In genomic region chr1:232726048-232726779, GRCh38 we compare ENCODE assay signal across 15 cellular contexts.
A peak's percentile ranks its signal among the peaks of the same experiment; 100 is the strongest.
DNase-seq lines count a peak whose midpoint lies in the region; FAIRE-seq and TF ChIP-seq lines count a peak whose summit lies in the region.
"Had no signal": no experiment of that assay in that cellular context is flagged by ENCODE, and none has a peak within 500 bp of the region (broad histone marks: within the 10 kb centered on the region; RNA-seq: fewer than 3 reads in every experiment).

No MANE protein-coding gene starts in this region.

- no peaks in the 10 kb centered on the region for H4K20me1 ChIP-seq in BLaER1

- H3K27ac Mint-ChIP-seq in activated T-helper 1 cell treated with anti-CD3 and anti-CD28 coated beads, Interleukin-12 subunit alpha, Interleukin-12 subunit beta, Interleukin-2, Interleukin-4 antibody, amounts not matched to agents 30 ng/mL and 10 ng/mL and 1 ng/mL, durations not matched to agents 14 hours and 24 hours and 36 hours, result no peak overlapping the region
- no peak overlapping the region for H3K27ac Mint-ChIP-seq in activated CD4-positive, alpha-beta T cell treated with anti-CD3 and anti-CD28 coated beads, Interleukin-2, amount 10 ng/mL, durations not matched to agents 7 days and 5 days
- H3K27ac Mint-ChIP-seq: activated naive CD4-positive, alpha-beta T cell treated with anti-CD3 and anti-CD28 coated beads, Interleukin-2, amount 10 ng/mL, durations not matched to agents 7 days and 5 days; B cell; natural killer cell treated with Interleukin-12 subunit alpha and Interleukin-12 subunit beta and Interleukin-15 and Interleukin-18, amount 100 ng/mL, for 72 hours had no signal

- no peak for TF ChIP-seq CTCF in fibroblast of villous mesenchyme (IDR thresholded peaks at IDR 0.05; ENCODE audit: insufficient read depth, low read depth, low read length)

- peak overlapping the region; percentile 26; the same call in 1 of the 2 replicates for H3K4me3 ChIP-seq in BLaER1
- H3K4me3 ChIP-seq in HUES48 (ENCODE audit: low read depth, low read length), result no peak overlapping the region
- H3K4me3 ChIP-seq in fibroblast of villous mesenchyme (ENCODE audit: low read depth, low read length), result no peak overlapping the region

- no peak for TF ChIP-seq POLR2A in GM12892 (IDR thresholded peaks at IDR 0.05; ENCODE audit: low read depth, low read length)

- H3K36me3 ChIP-seq in BLaER1, result no peaks in the 10 kb centered on the region
- no peaks in the 10 kb centered on the region for H3K36me3 ChIP-seq in HUES48 (ENCODE audit: control insufficient read depth, insufficient read depth, low read length)

- H3K27me3 Mint-ChIP-seq in activated T-helper 1 cell treated with anti-CD3 and anti-CD28 coated beads, Interleukin-12 subunit alpha, Interleukin-12 subunit beta, Interleukin-2, Interleukin-4 antibody, amounts not matched to agents 30 ng/mL and 10 ng/mL and 1 ng/mL, durations not matched to agents 14 hours and 24 hours and 36 hours (ENCODE audit: insufficient read depth), result peaks cover 7% of the 10 kb centered on the region
- peaks cover 10% of the 10 kb centered on the region for H3K27me3 Mint-ChIP-seq in activated CD4-positive, alpha-beta T cell treated with anti-CD3 and anti-CD28 coated beads, Interleukin-2, amount 10 ng/mL, durations not matched to agents 7 days and 5 days

- H3K36me3 Mint-ChIP-seq in activated T-helper 1 cell treated with anti-CD3 and anti-CD28 coated beads, Interleukin-12 subunit alpha, Interleukin-12 subunit beta, Interleukin-2, Interleukin-4 antibody, amounts not matched to agents 30 ng/mL and 10 ng/mL and 1 ng/mL, durations not matched to agents 14 hours and 24 hours and 36 hours (ENCODE audit: low read depth), result no peaks in the 10 kb centered on the region
- no peaks in the 10 kb centered on the region for H3K36me3 Mint-ChIP-seq in activated CD4-positive, alpha-beta T cell treated with anti-CD3 and anti-CD28 coated beads, Interleukin-2, amount 10 ng/mL, durations not matched to agents 7 days and 5 days (ENCODE audit: low read depth)
- H3K36me3 Mint-ChIP-seq: activated naive CD4-positive, alpha-beta T cell treated with anti-CD3 and anti-CD28 coated beads, Interleukin-2, amount 10 ng/mL, durations not matched to agents 7 days and 5 days; natural killer cell treated with Interleukin-12 subunit alpha and Interleukin-12 subunit beta and Interleukin-15 and Interleukin-18, amount 100 ng/mL, for 72 hours had no signal

- POLR2A ChIA-PET in activated CD4-positive, alpha-beta T cell treated with anti-CD3 and anti-CD28 coated beads, Interleukin-2, amount 10 ng/mL, durations not matched to agents 7 days and 5 days (lab: Charles Lee), result no interaction called here

- intact Hi-C loops in activated T-helper 1 cell treated with anti-CD3 and anti-CD28 coated beads, Interleukin-12 subunit alpha, Interleukin-12 subunit beta, Interleukin-2, Interleukin-4 antibody, amounts not matched to agents 30 ng/mL and 10 ng/mL and 1 ng/mL, durations not matched to agents 14 hours and 24 hours and 36 hours (cut with micrococcal nuclease), result loop anchor here (5.0 kb wide), 1 partner anchor 226 kb away; the partner anchor contains the start of gene NTPCR

- H3K9me3 Mint-ChIP-seq in activated T-helper 1 cell treated with anti-CD3 and anti-CD28 coated beads, Interleukin-12 subunit alpha, Interleukin-12 subunit beta, Interleukin-2, Interleukin-4 antibody, amounts not matched to agents 30 ng/mL and 10 ng/mL and 1 ng/mL, durations not matched to agents 14 hours and 24 hours and 36 hours, result no peaks in the 10 kb centered on the region
- H3K9me3 Mint-ChIP-seq in activated CD4-positive, alpha-beta T cell treated with anti-CD3 and anti-CD28 coated beads, Interleukin-2, amount 10 ng/mL, durations not matched to agents 7 days and 5 days, result no peaks in the 10 kb centered on the region
- H3K9me3 Mint-ChIP-seq: activated naive CD4-positive, alpha-beta T cell treated with anti-CD3 and anti-CD28 coated beads, Interleukin-2, amount 10 ng/mL, durations not matched to agents 7 days and 5 days had no signal

- H3K9me3 ChIP-seq in BLaER1 (peaks cover 51% of the 10 kb centered on the region), HUES48 (ENCODE audit: control insufficient read depth, insufficient read depth, low read length) (no peaks in the 10 kb centered on the region)

- H3K27me3 ChIP-seq in BLaER1 (no peaks in the 10 kb centered on the region), HUES48 (ENCODE audit: control insufficient read depth, insufficient read depth, low read length) (no peaks in the 10 kb centered on the region)

- H3K4me1 ChIP-seq in BLaER1, result peaks cover 62% of the 10 kb centered on the region
- peaks cover 9% of the 10 kb centered on the region; the same call in 1 of the 2 replicates for H3K4me1 ChIP-seq in HUES48 (ENCODE audit: control insufficient read depth, insufficient read depth, low read length)

- DNase-seq in RPMI8226 (peak; percentile 52), fibroblast of villous mesenchyme (ENCODE audit: low read depth) (peak; percentile 17), NCI-H1417 treated with DMSO at 0.1 percent for 48 hours (lab: John Stamatoyannopoulos, UW) (no peak), GM12892 (ENCODE audit: insufficient read length) (no peak)
- DNase-seq in activated T-helper 1 cell treated with anti-CD3 and anti-CD28 coated beads, Interleukin-12 subunit alpha, Interleukin-12 subunit beta, Interleukin-2, Interleukin-4 antibody, amounts not matched to agents 30 ng/mL and 10 ng/mL and 1 ng/mL, durations not matched to agents 14 hours and 24 hours and 36 hours (ENCODE audit: low spot score), result no peak
- DNase-seq in activated CD4-positive, alpha-beta T cell treated with anti-CD3 and anti-CD28 coated beads, Interleukin-2, amount 10 ng/mL, durations not matched to agents 7 days and 5 days, result no peak
- DNase-seq: activated CD4-positive, alpha-beta T cell treated with anti-CD3 and anti-CD28 coated beads, Interleukin-2, amount 50 U/mL, for 4 hours; activated naive CD4-positive, alpha-beta T cell treated with anti-CD3 and anti-CD28 coated beads, Interleukin-2, amount 10 ng/mL, durations not matched to agents 7 days and 5 days; HCEC 1CT; NCI-H345; small intestine had no signal

- H3K4me3 Mint-ChIP-seq in activated T-helper 1 cell treated with anti-CD3 and anti-CD28 coated beads, Interleukin-12 subunit alpha, Interleukin-12 subunit beta, Interleukin-2, Interleukin-4 antibody, amounts not matched to agents 30 ng/mL and 10 ng/mL and 1 ng/mL, durations not matched to agents 14 hours and 24 hours and 36 hours, result no peak overlapping the region
- H3K4me3 Mint-ChIP-seq in activated CD4-positive, alpha-beta T cell treated with anti-CD3 and anti-CD28 coated beads, Interleukin-2, amount 10 ng/mL, durations not matched to agents 7 days and 5 days, result no peak overlapping the region
- H3K4me3 Mint-ChIP-seq: activated naive CD4-positive, alpha-beta T cell treated with anti-CD3 and anti-CD28 coated beads, Interleukin-2, amount 10 ng/mL, durations not matched to agents 7 days and 5 days; B cell; natural killer cell treated with Interleukin-12 subunit alpha and Interleukin-12 subunit beta and Interleukin-15 and Interleukin-18, amount 100 ng/mL, for 72 hours had no signal

- peak overlapping the region; percentile 44; the same call in 1 of the 2 replicates for H3K9ac ChIP-seq in BLaER1
- H3K9ac ChIP-seq in HUES48 (ENCODE audit: low read depth, low read length), result 0 out of 2 replicates have a peak overlapping the region, but pooled peaks have one; percentile 1

- CTCF ChIA-PET in activated CD4-positive, alpha-beta T cell treated with anti-CD3 and anti-CD28 coated beads, Interleukin-2, amount 10 ng/mL, durations not matched to agents 7 days and 5 days (lab: Charles Lee), result interaction anchor here (1.0 kb wide), 1 partner anchor 16 kb away, joined by 3 read pairs; no protein-coding TSS in a partner anchor

- H3K4me1 Mint-ChIP-seq in activated T-helper 1 cell treated with anti-CD3 and anti-CD28 coated beads, Interleukin-12 subunit alpha, Interleukin-12 subunit beta, Interleukin-2, Interleukin-4 antibody, amounts not matched to agents 30 ng/mL and 10 ng/mL and 1 ng/mL, durations not matched to agents 14 hours and 24 hours and 36 hours (ENCODE audit: low read depth), result peaks cover 11% of the 10 kb centered on the region
- H3K4me1 Mint-ChIP-seq in activated CD4-positive, alpha-beta T cell treated with anti-CD3 and anti-CD28 coated beads, Interleukin-2, amount 10 ng/mL, durations not matched to agents 7 days and 5 days, result peaks cover 11% of the 10 kb centered on the region

- peak overlapping the region; percentile 89 for H3K4me2 ChIP-seq in BLaER1

- no peak for FAIRE-seq in GM12892 (lab: Jason Lieb, UNC)
- FAIRE-seq: small intestine had no signal

- H3K27ac ChIP-seq in BLaER1 (peak overlapping the region; percentile 59), HUES48 (ENCODE audit: low read depth, low read length) (no peak overlapping the region)

Comparison
In these comparisons a context has a peak if more than half of its experiments do, and no peak if none do; other contexts are left out.
1. DNase-seq: peak in RPMI8226 (single experiment) and fibroblast of villous mesenchyme (single experiment); none in NCI-H1417 treated with DMSO at 0.1 percent for 48 hours (single experiment), activated T-helper 1 cell treated with anti-CD3 and anti-CD28 coated beads, Interleukin-12 subunit alpha, Interleukin-12 subunit beta, Interleukin-2, Interleukin-4 antibody, amounts not matched to agents 30 ng/mL and 10 ng/mL and 1 ng/mL, durations not matched to agents 14 hours and 24 hours and 36 hours (single experiment), GM12892 (single experiment) and activated CD4-positive, alpha-beta T cell treated with anti-CD3 and anti-CD28 coated beads, Interleukin-2, amount 10 ng/mL, durations not matched to agents 7 days and 5 days (single experiment).